ENCODE assay signal across 1 cellular context in the genomic region with DNA sequence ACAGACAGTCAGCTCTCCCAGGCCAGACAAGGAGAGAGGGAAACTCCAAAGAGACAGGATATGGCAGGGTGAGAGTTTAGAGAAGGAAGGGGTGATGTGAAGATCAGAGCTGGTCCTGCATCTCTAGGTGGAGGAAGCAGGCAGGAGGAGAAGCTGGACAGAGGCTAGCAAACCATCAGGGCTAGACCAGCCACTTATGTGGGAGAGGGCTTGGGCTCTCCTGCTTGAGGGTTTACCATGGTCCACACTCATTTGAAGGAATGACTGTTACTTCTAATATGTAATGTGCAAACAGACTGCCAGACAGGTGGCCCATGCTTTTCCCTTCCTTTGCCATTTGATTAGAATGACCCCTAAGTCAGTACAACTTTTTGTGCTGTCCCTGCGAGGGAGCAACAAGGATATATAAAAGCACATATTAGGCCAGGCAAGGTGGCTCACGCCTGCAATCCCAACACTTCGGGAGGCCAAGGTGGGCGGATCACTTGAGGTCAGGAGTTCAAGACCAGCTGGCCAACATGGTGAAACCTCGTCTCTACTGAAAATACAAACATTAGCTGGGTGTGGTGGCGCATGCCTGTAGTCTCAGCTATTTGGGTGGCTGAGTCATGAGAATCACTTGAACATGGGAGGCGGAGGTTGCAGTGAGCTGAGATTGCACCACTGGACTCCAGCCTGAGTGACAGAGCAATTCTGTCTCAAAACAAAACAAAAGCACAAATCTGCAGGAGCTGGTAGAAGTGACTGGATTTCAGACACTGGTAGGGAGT.
A peak's percentile ranks its signal among the peaks of the same experiment; 100 is the strongest.
TF ChIP-seq lines count a peak whose summit lies in the region.

No MANE protein-coding gene starts in this region.

TF ChIP-seq in K562, 482 proteins besides CTCF, POLR2A, EP300 and RAD21:
- TF ChIP-seq ZNF174 (CRISPR knock-in tag; IDR thresholded peaks at IDR 0.05) (no peak), ZFPM2 (CRISPR knock-in tag; IDR thresholded peaks at IDR 0.05) (no peak), KDM1A (IDR thresholded peaks at IDR 0.05) (peak; percentile 64 to 69; a peak in 3 of 4 replicates), RCOR1 (IDR thresholded peaks at IDR 0.05; ENCODE audit: borderline replicate concordance in 1 of 2, low read depth in 2 of 2, low read length in 2 of 2) (0 out of 4 replicates have a peak, but pooled peaks of 1 of the 2 experiments have one; percentile 10), ZFP1 (CRISPR knock-in tag; IDR thresholded peaks at IDR 0.05) (no peak)
